In the genomic region with DNA sequence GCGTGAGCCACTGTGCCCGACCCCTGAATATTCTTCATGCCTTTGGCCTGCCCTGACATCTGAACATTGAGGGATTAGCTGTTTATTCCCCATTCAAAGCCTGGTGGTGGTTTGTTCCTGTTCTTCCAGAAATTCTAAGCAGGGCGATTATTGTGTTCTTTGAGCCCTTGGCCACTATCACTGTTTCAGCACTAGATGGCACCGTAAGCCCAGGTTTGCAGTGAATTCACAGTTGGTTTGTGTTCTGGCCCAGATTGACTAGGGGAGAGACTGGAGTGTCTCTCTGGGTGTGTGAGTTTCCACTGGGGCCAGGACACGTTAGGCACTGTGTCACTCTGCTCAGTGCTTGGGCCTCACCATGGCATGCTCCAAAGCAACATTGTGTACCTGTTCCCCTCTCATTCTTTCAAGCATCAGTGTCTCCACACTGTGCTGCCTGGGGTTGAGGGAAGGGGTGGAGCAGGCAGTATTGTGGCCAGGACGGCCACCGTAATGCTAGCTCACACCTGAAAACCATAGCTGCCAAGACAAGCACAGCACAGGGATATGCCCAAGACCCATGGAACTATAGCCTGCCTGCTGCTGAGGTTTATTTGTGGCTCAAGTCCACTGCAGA, we compare ENCODE assay signal across 7 cellular contexts. TPM values are rescaled to one million over a fixed set of nuclear protein-coding genes. Genes with fewer than 3 reads are reported as not detected.
DNase-seq lines count a peak whose midpoint lies in the region; TF ChIP-seq lines count a peak whose summit lies in the region.

No MANE protein-coding gene starts in this region.

- no peak overlapping the region for H3K27ac ChIP-seq in Karpas-422 (ENCODE audit: low read length)
- H3K27ac ChIP-seq in spleen, result no peak overlapping the region
- H3K27ac ChIP-seq in stomach, result no peak overlapping the region

- H3K4me1 Mint-ChIP-seq in activated naive CD8-positive, alpha-beta T cell treated with anti-CD3 and anti-CD28 coated beads for 36 hours, result peaks cover 23% of the 10 kb centered on the region

- H3K36me3 Mint-ChIP-seq in activated naive CD8-positive, alpha-beta T cell treated with anti-CD3 and anti-CD28 coated beads for 36 hours, result peaks cover 56% of the 10 kb centered on the region

- intact Hi-C loops in spleen (cut with DNase I; ENCODE audit: low total_unique reads) (no loop called here), stomach (cut with DNase I; ENCODE audit: low total_unique reads) (no loop called here)

- H3K4me3 Mint-ChIP-seq in activated naive CD8-positive, alpha-beta T cell treated with anti-CD3 and anti-CD28 coated beads for 36 hours, result no peak overlapping the region

- H3K4me2 ChIP-seq in Karpas-422 (ENCODE audit: low read depth, low read length, poor library complexity, severe bottlenecking), result no peak overlapping the region

- no peak overlapping the region for H3K9ac ChIP-seq in Karpas-422 (ENCODE audit: low read length)

- no peaks in the 10 kb centered on the region for H3K27me3 Mint-ChIP-seq in activated naive CD8-positive, alpha-beta T cell treated with anti-CD3 and anti-CD28 coated beads for 36 hours

- no peak overlapping the region for H3K4me3 ChIP-seq in Karpas-422 (ENCODE audit: low read length)
- H3K4me3 ChIP-seq in spleen, result no peak overlapping the region
- no peak overlapping the region for H3K4me3 ChIP-seq in stomach

- no peaks in the 10 kb centered on the region for H4K20me1 ChIP-seq in Karpas-422 (ENCODE audit: insufficient read depth, low read depth, low read length)

- no peak for TF ChIP-seq EP300 in stomach (IDR thresholded peaks at IDR 0.05)

- peaks cover 21% of the 10 kb centered on the region for H3K9me3 Mint-ChIP-seq in activated naive CD8-positive, alpha-beta T cell treated with anti-CD3 and anti-CD28 coated beads for 36 hours

- no peak overlapping the region for H3K27ac Mint-ChIP-seq in activated naive CD8-positive, alpha-beta T cell treated with anti-CD3 and anti-CD28 coated beads for 36 hours

- peak; percentile 34 for TF ChIP-seq CTCF in GM10266 (IDR thresholded peaks at IDR 0.05; ENCODE audit: control insufficient read depth, insufficient read depth, low read depth, missing control alignments)
- TF ChIP-seq CTCF in spleen (IDR thresholded peaks at IDR 0.05 in 8 of 11, conservative IDR thresholded peaks at IDR 0.05 in 3 of 11), result peak in 4 of 11 experiments; percentile 29 to 58 (median 39)
- TF ChIP-seq CTCF in stomach (IDR thresholded peaks at IDR 0.05), result peak in 2 of 7 experiments; percentile 34 to 36

- H3K79me2 ChIP-seq in Karpas-422 (ENCODE audit: low read length), result peaks cover 97% of the 10 kb centered on the region

- H3K36me3 ChIP-seq in Karpas-422 (ENCODE audit: insufficient read depth, low read length), result peaks cover 22% of the 10 kb centered on the region
- H3K36me3 ChIP-seq in spleen, result peaks cover 0 to 35% (median 0%) of the 10 kb centered on the region in 6 donors
- peaks cover 0 to 3% (median 0%) of the 10 kb centered on the region in 4 donors for H3K36me3 ChIP-seq in stomach

- H3K9me3 ChIP-seq in Karpas-422 (ENCODE audit: low read length) (peaks cover 12% of the 10 kb centered on the region), spleen (peaks cover 0 to 37% (median 33%) of the 10 kb centered on the region in 8 donors), stomach (peaks cover 0 to 17% (median 12%) of the 10 kb centered on the region in 4 donors)

- 90 to 97% (median 92%) methylated on average over 6 to 7 of the region's 7 CpGs for WGBS in spleen, 5 donors
- WGBS in stomach, 5 donors, result 91 to 97% (median 96%) methylated on average over 7 of the region's 7 CpGs

- no peak overlapping the region for H2AFZ ChIP-seq in Karpas-422 (ENCODE audit: low read length)

- H3K9me2 ChIP-seq in Karpas-422 (replicated peaks; ENCODE audit: insufficient read depth, low read length), result no peaks in the 10 kb centered on the region

- no peaks in the 10 kb centered on the region for H3K27me3 ChIP-seq in Karpas-422 (ENCODE audit: low read length)
- no peaks in the 10 kb centered on the region for H3K27me3 ChIP-seq in spleen (replicated peaks in 1 of 7)
- no peaks in the 10 kb centered on the region for H3K27me3 ChIP-seq in stomach

- TF ChIP-seq POLR2A in spleen (IDR thresholded peaks at IDR 0.05) (no peak), stomach (IDR thresholded peaks at IDR 0.05) (no peak)

- no peak for DNase-seq in GM10266 (ENCODE audit: extremely low spot score)
- peak; percentile 71 for DNase-seq in Karpas-422
- DNase-seq in activated naive CD8-positive, alpha-beta T cell treated with anti-CD3 and anti-CD28 coated beads for 36 hours, result peak; percentile 8
- peak; percentile 65 for DNase-seq in kidney tubule cell (ENCODE audit: low spot score)
- no peak for DNase-seq in spleen
- DNase-seq in stomach, result no peak
- DNase-seq in hippocampal formation (lab: John Stamatoyannopoulos, UW), result no peak

- peaks cover 8% of the 10 kb centered on the region; the same call in 1 of the 2 replicates for H3K4me1 ChIP-seq in Karpas-422 (ENCODE audit: low read length)
- H3K4me1 ChIP-seq in spleen, result peaks cover 0 to 19% (median 7%) of the 10 kb centered on the region in 6 donors
- peaks cover 0 to 35% (median 6%) of the 10 kb centered on the region in 4 donors for H3K4me1 ChIP-seq in stomach

RNA-seq across cellular contexts. Expression of a gene that starts 52.7 kb away (rescaled TPM):
- total RNA-seq in Karpas-422 (2014; rRNA removed; shearing (Covaris generic); ENCODE audit: low replicate concordance), result 26.3 and 37.1 TPM in 2 replicates
- 10 to 100 TPM; 15.5 to 15.7 TPM for total RNA-seq in activated naive CD8-positive, alpha-beta T cell treated with anti-CD3 and anti-CD28 coated beads for 36 hours
- total RNA-seq in spleen (10 to 100 TPM; 43.2 to 63.9 (median 52.1) TPM), stomach (100 to 1,000 TPM in 1 of 5 donors, 10 to 100 TPM in 4; 23.8 to 118 (median 45.5) TPM)
- polyA plus RNA-seq in spleen (10 to 100 TPM; 10.2 to 13.3 (median 12.5) TPM), stomach (10 to 100 TPM in 1 of 3 donors, 1 to 10 TPM in 2; 5.0 to 10.7 (median 5.5) TPM)

Comparison
In these comparisons a context has a peak if more than half of its experiments do, and no peak if none do; other contexts are left out.
1. DNase-seq: peak in Karpas-422 (single experiment), activated naive CD8-positive, alpha-beta T cell treated with anti-CD3 and anti-CD28 coated beads for 36 hours (single experiment) and kidney tubule cell (single experiment); none in GM10266 (single experiment), spleen (single experiment), stomach (single experiment) and hippocampal formation (0 of 2).